ENCODE assay signal across 22 cellular contexts in the genomic region with DNA sequence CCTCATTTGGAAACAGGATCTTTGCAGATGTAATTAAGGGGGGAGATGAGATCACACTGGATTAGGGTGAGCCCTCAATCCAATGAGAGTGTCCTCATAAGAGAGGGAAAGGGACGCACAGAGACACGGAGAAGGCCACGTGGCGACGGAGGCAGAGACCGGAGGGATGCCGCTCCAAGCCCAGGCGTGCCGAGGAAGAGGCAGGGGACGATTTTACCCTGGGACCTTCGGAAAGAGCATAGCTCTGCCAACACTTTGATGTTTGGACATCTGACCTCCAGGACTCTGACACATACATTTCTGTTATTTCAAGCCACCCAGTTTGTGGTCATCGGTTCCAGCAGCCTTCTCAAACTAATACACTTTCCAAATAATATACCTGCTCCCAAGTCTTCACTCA.
DNase-seq lines count a peak whose midpoint lies in the region; ATAC-seq, FAIRE-seq and TF ChIP-seq lines count a peak whose summit lies in the region.
"Had no signal": no experiment of that assay in that cellular context is flagged by ENCODE, and none has a peak within 500 bp of the region (broad histone marks: within the 10 kb centered on the region; RNA-seq: fewer than 3 reads in every experiment).

No MANE protein-coding gene starts in this region.

- H3K4me3 ChIP-seq in adipocyte (ENCODE audit: low read length) (peak overlapping the region; percentile 67), stomach (no peak overlapping the region)
- H3K4me3 ChIP-seq: SJSA1 had no signal

- peak; percentile 81 for FAIRE-seq in D721Med (lab: Jason Lieb, UNC)
- FAIRE-seq: H54 had no signal

- H3K27me3 ChIP-seq in adipocyte (replicated peaks; ENCODE audit: control insufficient read depth, insufficient read depth, low read length) (no peaks in the 10 kb centered on the region), stomach (no peaks in the 10 kb centered on the region)
- H3K27me3 ChIP-seq: brain microvascular endothelial cell, MG63 had no signal

- H3K9me3 ChIP-seq in adipocyte (ENCODE audit: control insufficient read depth, low read length) (no peaks in the 10 kb centered on the region), stomach (no peaks in the 10 kb centered on the region)
- H3K9me3 ChIP-seq: MG63, SJSA1 had no signal

- no peaks in the 10 kb centered on the region for H3K36me3 ChIP-seq in adipocyte (ENCODE audit: control insufficient read depth, insufficient read depth, low read length, severe bottlenecking)
- no peaks in the 10 kb centered on the region for H3K36me3 ChIP-seq in stomach
- H3K36me3 ChIP-seq: brain microvascular endothelial cell, MG63, SJSA1 had no signal

- H3K9ac ChIP-seq in adipocyte (ENCODE audit: low read length), result no peak overlapping the region

- no peak for TF ChIP-seq CTCF in D721Med (IDR thresholded peaks at IDR 0.05; ENCODE audit: insufficient read depth, missing control alignments)
- no peak for TF ChIP-seq CTCF in stomach (IDR thresholded peaks at IDR 0.05)

- TF ChIP-seq EP300 in stomach (IDR thresholded peaks at IDR 0.05), result no peak

- intact Hi-C loops in stomach (cut with DNase I; ENCODE audit: low total_unique reads), result loop anchor here (10.0 kb wide), 1 partner anchor 76 kb away; no protein-coding TSS in a partner anchor

- peak overlapping the region in 4 of 5 donors; percentile 56 to 74 (median 69) for H3K27ac ChIP-seq in stomach
- H3K27ac ChIP-seq: brain microvascular endothelial cell, SJSA1 had no signal

- DNase-seq in D721Med (ENCODE audit: insufficient read length, low spot score), result no peak
- DNase-seq in adipocyte (ENCODE audit: low read depth), result no peak
- peak; percentile 58 for DNase-seq in left lobe of liver (ENCODE audit: low spot score)
- DNase-seq in stomach, result no peak
- no peak for DNase-seq in activated CD4-positive, CD25-positive, alpha-beta regulatory T cell treated with anti-CD3 and anti-CD28 coated beads, Interleukin-2, amount 50 U/mL, for 72 hours
- DNase-seq in D341Med (ENCODE audit: low spot score), result no peak
- no peak for DNase-seq in NCI-H2171 treated with DMSO at 0.1 percent for 48 hours (lab: John Stamatoyannopoulos, UW)
- DNase-seq: activated CD4-positive, alpha-beta T cell treated with anti-CD3 and anti-CD28 coated beads for 1 hour; activated CD8-positive, alpha-beta memory T cell treated with anti-CD3 and anti-CD28 coated beads, Interleukin-2, amount 50 U/mL, for 48 hours; activated naive CD4-positive, alpha-beta T cell treated with Interleukin-2 at 50 U/mL for 16 hours; brain microvascular endothelial cell; Calu3; hypothalamus; left colon; NCI-H1694 treated with DMSO at 0.1 percent for 48 hours; stimulated activated CD4-positive, alpha-beta T cell treated with anti-CD3 and anti-CD28 coated beads, Interleukin-15, amount 100 ng/mL, for 24 hours; stimulated activated naive CD8-positive, alpha-beta T cell treated with anti-CD3 and anti-CD28 coated beads, Interleukin-15, Interleukin-2, amounts not matched to agents 100 U/mL and 50 U/mL, for 24 hours; T-helper 9 cell had no signal

- ATAC-seq in left lobe of liver (peak; percentile 48), HG03432 (IDR thresholded peaks at IDR 0.05; ENCODE audit: unreplicated experiment) (no peak)
- ATAC-seq: left colon; stimulated activated naive CD8-positive, alpha-beta T cell treated with anti-CD3 and anti-CD28 coated beads, Interleukin-15, Interleukin-2, amounts not matched to agents 100 U/mL and 50 U/mL, for 24 hours had no signal

- WGBS in stomach, 5 donors, result 92 to 97% (median 95%) methylated on average over 12 of the region's 12 CpGs

- TF ChIP-seq POLR2A in stomach (IDR thresholded peaks at IDR 0.05), result no peak

- peaks cover 40% of the 10 kb centered on the region for H3K4me1 ChIP-seq in adipocyte (ENCODE audit: control insufficient read depth, insufficient read depth, low read length)
- H3K4me1 ChIP-seq in stomach, result peaks cover 4 to 31% (median 8%) of the 10 kb centered on the region in 4 donors
- H3K4me1 ChIP-seq: SJSA1 had no signal
